ENCODE assay signal across 16 cellular contexts in genomic region chr22:17884084-17884483, GRCh38.
A peak's percentile ranks its signal among the peaks of the same experiment; 100 is the strongest.
DNase-seq lines count a peak whose midpoint lies in the region; ATAC-seq, FAIRE-seq and TF ChIP-seq lines count a peak whose summit lies in the region.
"Had no signal": no experiment of that assay in that cellular context is flagged by ENCODE, and none has a peak within 500 bp of the region (broad histone marks: within the 10 kb centered on the region; RNA-seq: fewer than 3 reads in every experiment).

No MANE protein-coding gene starts in this region.

- H3K4me2 ChIP-seq in mammary epithelial cell (ENCODE audit: insufficient read depth, low read depth, low read length): peak overlapping the region; percentile 55

- CTCF ChIA-PET in mammary epithelial cell (lab: Charles Lee; ENCODE audit: low non-redundant PET): no interaction called here

- in situ Hi-C loops in mammary epithelial cell (cut with MboI; ENCODE audit: low sequenced_read_pairs in 2 of 2): no loop called here

- peak overlapping the region; percentile 5 for H3K9ac ChIP-seq in mammary epithelial cell (ENCODE audit: insufficient read depth, low read length)

- peak overlapping the region; percentile 27 for H3K27ac ChIP-seq in mammary epithelial cell (ENCODE audit: insufficient read depth, low read depth, low read length)
- no peak overlapping the region for H3K27ac ChIP-seq in foreskin keratinocyte
- H3K27ac ChIP-seq in thyroid gland: peak overlapping the region; percentile 58 to 81 (median 65)

- no peaks in the 10 kb centered on the region for H4K20me1 ChIP-seq in mammary epithelial cell (ENCODE audit: insufficient read depth, low read length)

- peaks cover 40% of the 10 kb centered on the region for H3K36me3 ChIP-seq in mammary epithelial cell (ENCODE audit: insufficient read depth, low read length)
- H3K36me3 ChIP-seq in mucosa of descending colon (ENCODE audit: low read depth): peaks cover 8% of the 10 kb centered on the region
- peaks cover 10 to 25% of the 10 kb centered on the region in 2 donors for H3K36me3 ChIP-seq in thyroid gland

- peaks cover 33% of the 10 kb centered on the region for H3K79me2 ChIP-seq in mammary epithelial cell (ENCODE audit: insufficient read depth, low read length)

- peaks cover 22% of the 10 kb centered on the region for H3K4me1 ChIP-seq in mammary epithelial cell (ENCODE audit: insufficient read depth, low read length)
- H3K4me1 ChIP-seq in foreskin keratinocyte: peaks cover 13% of the 10 kb centered on the region
- H3K4me1 ChIP-seq in mucosa of descending colon (ENCODE audit: low read depth): no peaks in the 10 kb centered on the region
- peaks cover 17% of the 10 kb centered on the region in 2 donors for H3K4me1 ChIP-seq in thyroid gland
- H3K4me1 ChIP-seq: HAP-1 had no signal

- ATAC-seq in foreskin keratinocyte (peak; percentile 74), mucosa of descending colon (peak; percentile 38)

- no peaks in the 10 kb centered on the region for H3K27me3 ChIP-seq in mammary epithelial cell (ENCODE audit: insufficient read depth, low read length)
- H3K27me3 ChIP-seq in foreskin keratinocyte: no peaks in the 10 kb centered on the region
- no peaks in the 10 kb centered on the region for H3K27me3 ChIP-seq in thyroid gland

- WGBS in mammary epithelial cell (ENCODE audit: low coverage, missing lambda C conversion rate): 2% methylated on average over 6 of the region's 6 CpGs
- 32 to 41% methylated on average over 6 of the region's 6 CpGs for WGBS in thyroid gland, 2 donors

- TF ChIP-seq CTCF in mammary epithelial cell (conservative IDR thresholded peaks at IDR 0.05 in 1 of 2, IDR thresholded peaks at IDR 0.05 in 1 of 2; ENCODE audit: extremely low read depth in 1 of 2, insufficient read depth in 1 of 2, low read depth in 1 of 2, low read length in 2 of 2) (no peak), foreskin keratinocyte (conservative IDR thresholded peaks at IDR 0.05) (no peak), mucosa of descending colon (IDR thresholded peaks at IDR 0.05) (no peak), thyroid gland (IDR thresholded peaks at IDR 0.05) (no peak)

- H3K4me3 ChIP-seq in mammary epithelial cell (replicated peaks in 1 of 3; ENCODE audit: insufficient read depth in 1 of 3, low read depth in 2 of 3, low read length in 3 of 3): no peak overlapping the region
- H3K4me3 ChIP-seq in mucosa of descending colon: no peak overlapping the region
- no peak overlapping the region for H3K4me3 ChIP-seq in thyroid gland (replicated peaks in 1 of 3)
- H3K4me3 ChIP-seq: HAP-1 had no signal

- dilution Hi-C loops in mammary epithelial cell (cut with HindIII; ENCODE audit: low sequenced_read_pairs): no loop called here

- DNase-seq in mammary epithelial cell (peak; percentile 66), foreskin keratinocyte (peak in 1 of 2 donors; percentile 61), mucosa of descending colon (peak in 2 of 3 donors; percentile 51 to 52), thyroid gland (peak; percentile 92 to 94), HTR-8/SVneo (ENCODE audit: insufficient read length, low spot score) (no peak), NK-92 (lab: John Stamatoyannopoulos, UW; ENCODE audit: unreplicated experiment) (no peak), RCC 7860 (ENCODE audit: low spot score) (no peak)
- DNase-seq: activated B cell treated with CpG ODN at 0.5 μM for 24 hours; activated CD4-positive, alpha-beta T cell treated with anti-CD3 and anti-CD28 coated beads, Interleukin-2, amount 50 U/mL, for 48 hours; amniotic stem cell; glutamatergic neuron; NCI-H1092 treated with DMSO at 0.1 percent for 48 hours; NCI-H2081 treated with DMSO at 0.1 percent for 48 hours; stimulated activated CD4-positive, alpha-beta T cell treated with anti-CD3 and anti-CD28 coated beads, Interleukin-1b, Interleukin-23, amount 100 ng/mL, for 48 hours; stimulated activated naive CD4-positive, alpha-beta T cell had no signal

- H3K9me3 ChIP-seq in mammary epithelial cell (replicated peaks; ENCODE audit: insufficient read depth, low read length) (no peaks in the 10 kb centered on the region), mucosa of descending colon (no peaks in the 10 kb centered on the region), thyroid gland (no peaks in the 10 kb centered on the region)
- H3K9me3 ChIP-seq: HAP-1 had no signal

- TF ChIP-seq POLR2A in thyroid gland (IDR thresholded peaks at IDR 0.05): no peak

- BruUV-seq in mammary epithelial cell (replicated peaks; lab: Mats Ljungman, UMichigan): no TSS peak

- intact Hi-C loops in mammary epithelial cell (cut with micrococcal nuclease): no loop called here
- intact Hi-C loops in mucosa of descending colon (cut with DNase I, micrococcal nuclease): no loop called here
- intact Hi-C loops in thyroid gland (cut with DNase I): no loop called here

- H2AFZ ChIP-seq in mammary epithelial cell (ENCODE audit: low read depth, low read length): no peak overlapping the region

- FAIRE-seq in HTR-8/SVneo (lab: Jason Lieb, UNC): no peak
- FAIRE-seq in RCC 7860 (lab: Jason Lieb, UNC): no peak

Comparison
In these comparisons a context has a peak if more than half of its experiments do, and no peak if none do; other contexts are left out.
1. DNase-seq: peak in mammary epithelial cell (single experiment), mucosa of descending colon (2 of 3) and thyroid gland (2 of 2); none in HTR-8/SVneo (single experiment), NK-92 (single experiment) and RCC 7860 (single experiment).